In genomic region chr9:16304301-16304700, GRCh38 we compare ENCODE assay signal across 21 cellular contexts.
DNase-seq lines count a peak whose midpoint lies in the region; ATAC-seq and TF ChIP-seq lines count a peak whose summit lies in the region.
"Had no signal": no experiment of that assay in that cellular context is flagged by ENCODE, and none has a peak within 500 bp of the region (broad histone marks: within the 10 kb centered on the region; RNA-seq: fewer than 3 reads in every experiment).

No MANE protein-coding gene starts in this region.

- peaks cover 22% of the 10 kb centered on the region for H3K4me1 Mint-ChIP-seq in mesothelial cell of epicardium
- H3K4me1 Mint-ChIP-seq: CD8-positive, alpha-beta memory T cell had no signal

- no peak overlapping the region for H3K4me3 ChIP-seq in retinal pigment epithelial cell (ENCODE audit: low read length)
- H3K4me3 ChIP-seq in WERI-Rb-1 (ENCODE audit: low read depth, low read length): no peak overlapping the region
- H3K4me3 ChIP-seq: GM23338, SJCRH30 had no signal

- no peaks in the 10 kb centered on the region for H3K36me3 Mint-ChIP-seq in mesothelial cell of epicardium
- H3K36me3 Mint-ChIP-seq: CD8-positive, alpha-beta memory T cell had no signal

- H3K9me3 Mint-ChIP-seq in mesothelial cell of epicardium: peaks cover 3% of the 10 kb centered on the region
- H3K9me3 Mint-ChIP-seq: GM23338 had no signal

- ATAC-seq in GM21576 (IDR thresholded peaks at IDR 0.05; ENCODE audit: unreplicated experiment): no peak
- ATAC-seq: GM23338, HCT116, Panc1 had no signal

- H3K4me3 Mint-ChIP-seq in mesothelial cell of epicardium: no peak overlapping the region
- H3K4me3 Mint-ChIP-seq: CD8-positive, alpha-beta memory T cell; GM23338 had no signal

- in situ Hi-C loops in SK-MEL-5 (cut with HindIII; ENCODE audit: low pct_unique_long_range_greater_than_20kb, low sequenced_read_pairs): no loop called here

- H3K27me3 ChIP-seq in WERI-Rb-1 (ENCODE audit: insufficient read depth, low read depth, severe bottlenecking): no peaks in the 10 kb centered on the region
- H3K27me3 ChIP-seq: SJCRH30 had no signal

- no peak overlapping the region for H3K27ac ChIP-seq in WERI-Rb-1
- H3K27ac ChIP-seq: C4-2B, SJCRH30 had no signal

- no peaks in the 10 kb centered on the region for H3K9me3 ChIP-seq in WERI-Rb-1 (ENCODE audit: severe bottlenecking)
- H3K9me3 ChIP-seq: SJCRH30 had no signal

- peak overlapping the region; percentile 48 for H3K27ac Mint-ChIP-seq in mesothelial cell of epicardium
- H3K27ac Mint-ChIP-seq: CD8-positive, alpha-beta memory T cell; GM23338 had no signal

- TF ChIP-seq CTCF in mesothelial cell of epicardium (IDR thresholded peaks at IDR 0.05; ENCODE audit: unreplicated experiment) (no peak), retinal pigment epithelial cell (conservative IDR thresholded peaks at IDR 0.05; ENCODE audit: low read depth, low read length) (no peak), WERI-Rb-1 (IDR thresholded peaks at IDR 0.05; ENCODE audit: low read depth, low read length) (no peak)

- no peaks in the 10 kb centered on the region for H3K27me3 Mint-ChIP-seq in mesothelial cell of epicardium (ENCODE audit: low read depth)
- H3K27me3 Mint-ChIP-seq: CD8-positive, alpha-beta memory T cell had no signal

- no peaks in the 10 kb centered on the region for H3K36me3 ChIP-seq in WERI-Rb-1
- H3K36me3 ChIP-seq: SJCRH30 had no signal

- DNase-seq in ELF-1 (ENCODE audit: low read depth, low spot score): peak; percentile 73
- peak; percentile 94 for DNase-seq in SK-MEL-5 (ENCODE audit: low read depth, low spot score)
- DNase-seq in mesothelial cell of epicardium (ENCODE audit: low spot score in 2 of 2, unreplicated experiment in 2 of 2): no peak
- peak; percentile 46 for DNase-seq in retinal pigment epithelial cell (ENCODE audit: low read depth)
- no peak for DNase-seq in DMS153 (lab: John Stamatoyannopoulos, UW)
- DNase-seq in GOT3 (lab: John Stamatoyannopoulos, UW): no peak
- DNase-seq in WERI-Rb-1: no peak
- DNase-seq: CD8-positive, alpha-beta memory T cell; EL; Kasumi-1; NCI-H1417; NCI-H1694 treated with DMSO at 0.1 percent for 48 hours; NCI-H2107; NCI-H510A; NCI-H748 treated with DMSO at 0.1 percent for 48 hours; SJCRH30 had no signal

Comparison
In these comparisons a context has a peak if more than half of its experiments do, and no peak if none do; other contexts are left out.
1. DNase-seq: peak in ELF-1 (single experiment), SK-MEL-5 (single experiment) and retinal pigment epithelial cell (single experiment); none in mesothelial cell of epicardium (0 of 2), DMS153 (single experiment), GOT3 (single experiment) and WERI-Rb-1 (single experiment).